In the genomic region with DNA sequence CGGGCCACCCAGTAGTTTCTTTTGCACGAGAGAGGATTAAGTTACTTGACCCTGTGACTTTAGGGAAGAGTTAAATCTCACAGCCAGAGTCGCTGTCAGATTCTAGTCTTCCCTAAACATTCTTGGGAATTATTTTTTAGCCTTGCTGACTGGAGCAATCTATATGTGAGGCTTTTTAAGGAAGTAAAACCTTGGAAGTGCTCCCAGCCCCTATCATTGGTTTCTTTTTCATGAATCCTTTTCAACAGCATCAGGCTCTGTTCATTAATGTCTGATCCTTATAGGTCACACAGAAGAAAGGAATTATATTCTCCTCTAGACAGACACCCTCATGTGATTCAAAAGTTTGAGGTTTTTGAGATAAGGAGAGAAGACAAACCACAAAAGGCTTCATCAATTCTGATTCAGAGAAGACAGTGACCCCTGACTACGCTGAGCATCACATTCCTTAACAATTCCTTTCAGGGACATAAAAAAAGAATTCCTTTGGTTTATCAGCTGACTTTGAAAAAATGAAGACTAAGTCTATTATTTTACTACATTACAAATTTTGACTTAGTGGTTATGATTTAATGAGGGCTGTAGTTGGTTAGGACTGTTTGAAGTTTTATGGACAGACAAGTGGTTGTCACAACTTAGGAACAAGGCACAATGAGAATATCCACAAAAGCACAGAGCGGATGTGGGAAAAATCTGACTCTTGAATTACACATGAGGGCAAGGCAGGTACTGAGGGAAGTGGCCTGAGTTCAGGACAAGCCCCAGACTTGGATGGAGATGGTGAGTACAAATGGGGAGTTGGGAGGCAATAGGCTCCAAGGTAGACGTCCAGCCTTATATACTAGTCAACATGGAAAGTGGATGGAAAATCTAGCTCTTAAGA, we compare ENCODE assay signal across 12 cellular contexts.
DNase-seq lines count a peak whose midpoint lies in the region; ATAC-seq, FAIRE-seq and TF ChIP-seq lines count a peak whose summit lies in the region.
"Had no signal": no experiment of that assay in that cellular context is flagged by ENCODE, and none has a peak within 500 bp of the region (broad histone marks: within the 10 kb centered on the region; RNA-seq: fewer than 3 reads in every experiment).

No MANE protein-coding gene starts in this region.

- H3K36me3 ChIP-seq in small intestine (ENCODE audit: control insufficient read depth in 2 of 2, insufficient read depth in 2 of 2, low read length in 2 of 2) (no peaks in the 10 kb centered on the region), gastrocnemius medialis (no peaks in the 10 kb centered on the region)
- H3K36me3 ChIP-seq: pancreas had no signal

- TF ChIP-seq RAD21 in A549 (conservative IDR thresholded peaks at IDR 0.05 in 1 of 2, IDR thresholded peaks at IDR 0.05 in 1 of 2), result no peak

- DNase-seq in A549 (ENCODE audit: low read depth in 1 of 2, low spot score in 1 of 2) (no peak), HS-27A (ENCODE audit: low read depth) (peak; percentile 66), astrocyte of the cerebellum (ENCODE audit: low read depth) (peak; percentile 49), left kidney (ENCODE audit: low read depth, low spot score) (peak; percentile 88), CD1c-positive myeloid dendritic cell (ENCODE audit: extremely low spot score) (no peak), small intestine (no peak), gastrocnemius medialis (no peak)
- DNase-seq: anterior cingulate cortex, kidney, NCI-H146, pancreas had no signal

- no peak for TF ChIP-seq EP300 in A549 (IDR thresholded peaks at IDR 0.05)

- H3K27me3 ChIP-seq in small intestine (ENCODE audit: control insufficient read depth in 2 of 2, insufficient read depth in 2 of 2, low read length in 2 of 2) (no peaks in the 10 kb centered on the region), gastrocnemius medialis (no peaks in the 10 kb centered on the region)
- H3K27me3 ChIP-seq: pancreas had no signal

- peaks cover 17% of the 10 kb centered on the region; the same call in 2 of the 3 replicates for H3K4me1 ChIP-seq in A549
- H3K4me1 ChIP-seq in small intestine (ENCODE audit: control insufficient read depth in 2 of 2, insufficient read depth in 1 of 2, low read depth in 1 of 2, low read length in 1 of 2), result no peaks in the 10 kb centered on the region
- H3K4me1 ChIP-seq in gastrocnemius medialis, result no peaks in the 10 kb centered on the region
- H3K4me1 ChIP-seq: pancreas had no signal

- in situ Hi-C loops in astrocyte of the cerebellum (cut with HindIII; ENCODE audit: low sequenced_read_pairs), result no loop called here
- in situ Hi-C loops in gastrocnemius medialis (cut with MboI; ENCODE audit: low sequenced_read_pairs in 4 of 4), result no loop called here

- POLR2A ChIA-PET in A549 (lab: Yijun Ruan, JAX), result interaction anchor here (0.6 kb wide), 1 partner anchor 170 kb away, joined by 3 read pairs; no protein-coding TSS in a partner anchor

- CTCF ChIA-PET in A549 (lab: Yijun Ruan, JAX), result no interaction called here

- H3K4me2 ChIP-seq in A549, result peak overlapping the region; percentile 54

- ATAC-seq in A549, result no peak
- ATAC-seq in gastrocnemius medialis, result no peak
- ATAC-seq in GM19455 (IDR thresholded peaks at IDR 0.05; ENCODE audit: unreplicated experiment), result no peak
- ATAC-seq: pancreas had no signal

- H3K4me3 ChIP-seq in A549, result no peak overlapping the region
- H3K4me3 ChIP-seq in astrocyte of the cerebellum (ENCODE audit: low read depth, low read length), result no peak overlapping the region
- H3K4me3 ChIP-seq in small intestine (ENCODE audit: low read depth in 1 of 2, low read length in 2 of 2), result no peak overlapping the region
- no peak overlapping the region for H3K4me3 ChIP-seq in gastrocnemius medialis
- H3K4me3 ChIP-seq: pancreas had no signal

- no peak for TF ChIP-seq CTCF in A549 (IDR thresholded peaks at IDR 0.05)
- TF ChIP-seq CTCF in astrocyte of the cerebellum (IDR thresholded peaks at IDR 0.05; ENCODE audit: low read depth, low read length, missing control alignments), result no peak
- TF ChIP-seq CTCF in gastrocnemius medialis (IDR thresholded peaks at IDR 0.05 in 4 of 5, conservative IDR thresholded peaks at IDR 0.05 in 1 of 5), result no peak

- WGBS in A549 (ENCODE audit: missing lambda C conversion rate), result 49% methylated on average over 6 of the region's 6 CpGs
- 65 to 73% (median 66%) methylated on average over 6 of the region's 6 CpGs for WGBS in small intestine, 3 donors

- intact Hi-C loops in gastrocnemius medialis (cut with DNase I; ENCODE audit: low total_unique reads), result no loop called here

- H3K9me3 ChIP-seq in A549 (no peaks in the 10 kb centered on the region), small intestine (ENCODE audit: control insufficient read depth, low read depth) (no peaks in the 10 kb centered on the region), gastrocnemius medialis (no peaks in the 10 kb centered on the region)
- H3K9me3 ChIP-seq: pancreas had no signal

- peak; percentile 18 for FAIRE-seq in A549 (lab: Jason Lieb, UNC)
- no peak for FAIRE-seq in small intestine (lab: Jason Lieb, UNC)
- FAIRE-seq: kidney, pancreas had no signal

- TF ChIP-seq POLR2A in A549 (IDR thresholded peaks at IDR 0.05; ENCODE audit: low read length) (no peak), gastrocnemius medialis (IDR thresholded peaks at IDR 0.05) (no peak)

- H3K27ac ChIP-seq in A549, result peak overlapping the region in 1 of 2 experiments; percentile 54; a peak in 2 of 6 replicates
- no peak overlapping the region for H3K27ac ChIP-seq in small intestine (ENCODE audit: low read depth in 1 of 2, low read length in 1 of 2)
- no peak overlapping the region for H3K27ac ChIP-seq in gastrocnemius medialis
- H3K27ac ChIP-seq: pancreas had no signal

TF ChIP-seq in A549, 52 proteins besides CTCF, POLR2A, EP300 and RAD21:
- TF ChIP-seq EHF (CRISPR knock-in tag; IDR thresholded peaks at IDR 0.05) (no peak), ZFP36 (IDR thresholded peaks at IDR 0.05; ENCODE audit: borderline replicate concordance, partially characterized antibody) (no peak), HOXA7 (CRISPR knock-in tag; IDR thresholded peaks at IDR 0.05) (no peak), GATA3 (IDR thresholded peaks at IDR 0.05; ENCODE audit: borderline replicate concordance) (no peak), CBX2 (IDR thresholded peaks at IDR 0.05; ENCODE audit: borderline replicate concordance, low read depth) (no peak), MYC (IDR thresholded peaks at IDR 0.05; ENCODE audit: borderline replicate concordance, low read length) (no peak), FOSL2 (IDR thresholded peaks at IDR 0.05) (no peak), FOSL2 (CRISPR knock-in tag; IDR thresholded peaks at IDR 0.05) (no peak), SMC3 (IDR thresholded peaks at IDR 0.05) (no peak), CHD4 (IDR thresholded peaks at IDR 0.05; ENCODE audit: borderline replicate concordance) (no peak), HDAC2 (IDR thresholded peaks at IDR 0.05) (no peak), KDM5A (IDR thresholded peaks at IDR 0.05) (no peak)
- TF ChIP-seq, protein P1, sequence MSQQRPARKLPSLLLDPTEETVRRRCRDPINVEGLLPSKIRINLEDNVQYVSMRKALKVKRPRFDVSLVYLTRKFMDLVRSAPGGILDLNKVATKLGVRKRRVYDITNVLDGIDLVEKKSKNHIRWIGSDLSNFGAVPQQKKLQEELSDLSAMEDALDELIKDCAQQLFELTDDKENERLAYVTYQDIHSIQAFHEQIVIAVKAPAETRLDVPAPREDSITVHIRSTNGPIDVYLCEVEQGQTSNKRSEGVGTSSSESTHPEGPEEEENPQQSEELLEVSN (IDR thresholded peaks at IDR 0.05; ENCODE audit: borderline replicate concordance, low read depth), result no peak

Comparison
In these comparisons a context has a peak if more than half of its experiments do, and no peak if none do; other contexts are left out.
1. DNase-seq: peak in HS-27A (single experiment), astrocyte of the cerebellum (single experiment) and left kidney (single experiment); none in A549 (0 of 2), CD1c-positive myeloid dendritic cell (single experiment), small intestine (single experiment) and gastrocnemius medialis (0 of 2).